Comparison of ENCODE assay signal across 1 cellular context in genomic region chr10:123494409-123494808, GRCh38.
TF ChIP-seq lines count a peak whose summit lies in the region.

No MANE protein-coding gene starts in this region.

TF ChIP-seq in H1, 55 proteins besides CTCF, POLR2A, EP300 and RAD21 (continued from another document):
- TF ChIP-seq HDAC2 (IDR thresholded peaks at IDR 0.05; ENCODE audit: borderline replicate concordance in 1 of 2, low read depth in 2 of 2, low read length in 2 of 2) (no peak), TAF7 (optimal IDR thresholded peaks at IDR 0.05; ENCODE audit: borderline replicate concordance, low read depth, low read length) (no peak), JUND (IDR thresholded peaks at IDR 0.05; ENCODE audit: low read length) (no peak), SP4 (IDR thresholded peaks at IDR 0.05; ENCODE audit: low read length) (no peak), SP2 (IDR thresholded peaks at IDR 0.05; ENCODE audit: low read length) (no peak), RFX5 (IDR thresholded peaks at IDR 0.05; ENCODE audit: borderline replicate concordance, low read depth, low read length) (no peak), CHD2 (IDR thresholded peaks at IDR 0.05; ENCODE audit: low read length) (no peak), NRF1 (IDR thresholded peaks at IDR 0.05; ENCODE audit: low read depth, low read length) (no peak)
